In the genomic region with DNA sequence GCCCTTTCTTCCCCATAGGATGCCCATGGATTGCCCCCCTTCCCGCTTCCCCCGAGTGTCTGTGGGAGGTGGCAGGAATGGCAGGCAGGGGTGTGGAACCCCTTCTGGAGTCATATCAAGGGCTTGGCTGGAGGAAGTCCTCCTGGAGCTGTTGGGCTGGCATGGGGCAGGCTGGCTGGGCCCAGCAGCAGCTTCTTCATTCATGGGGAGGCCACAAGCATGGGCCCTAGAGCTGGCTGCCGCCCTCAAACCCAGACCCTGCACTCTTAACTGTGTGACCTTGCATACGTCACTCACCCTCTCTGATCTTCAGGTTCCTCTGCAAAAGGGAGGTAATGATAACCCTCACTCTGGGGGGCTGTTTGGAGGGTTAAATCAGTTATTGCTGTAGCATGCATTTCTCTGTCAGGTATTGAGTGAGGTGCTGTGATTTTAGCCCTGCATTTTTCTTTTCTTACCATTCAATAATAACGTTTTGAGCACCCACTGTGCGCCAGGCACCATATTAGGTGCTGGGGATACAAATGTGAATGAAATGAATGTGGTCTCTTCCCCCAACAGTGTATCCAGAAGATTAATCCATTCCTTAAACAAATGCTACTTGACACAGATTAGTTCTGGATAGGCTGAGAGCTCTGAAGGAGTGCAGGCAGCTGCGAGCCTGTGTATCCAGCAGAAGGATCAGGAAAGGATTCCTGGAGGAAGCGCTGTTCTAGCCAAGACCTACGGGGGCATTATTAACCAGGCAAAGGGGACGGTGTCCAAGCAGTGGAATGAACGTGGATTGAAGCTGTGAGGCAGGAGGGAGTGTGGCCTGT, we compare ENCODE assay signal across 13 cellular contexts. TPM values are rescaled to one million over a fixed set of nuclear protein-coding genes. Genes with fewer than 3 reads are reported as not detected.
"Had no signal": no experiment of that assay in that cellular context is flagged by ENCODE, and none has a peak within 500 bp of the region (broad histone marks: within the 10 kb centered on the region; RNA-seq: fewer than 3 reads in every experiment).

No MANE protein-coding gene starts in this region.

- H3K4me1 Mint-ChIP-seq: activated CD4-positive, alpha-beta T cell treated with anti-CD3 and anti-CD28 coated beads, Interleukin-2, amount 10 ng/mL, durations not matched to agents 24 days and 14 days; activated naive CD4-positive, alpha-beta T cell treated with anti-CD3 and anti-CD28 coated beads, Interleukin-2, amount 50 U/mL, for 24 hours had no signal

- H3K9me3 Mint-ChIP-seq: activated CD4-positive, alpha-beta T cell treated with anti-CD3 and anti-CD28 coated beads, Interleukin-2, amount 10 ng/mL, durations not matched to agents 24 days and 14 days; activated naive CD4-positive, alpha-beta T cell treated with anti-CD3 and anti-CD28 coated beads, Interleukin-2, amount 50 U/mL, for 24 hours; activated T-helper 2 cell treated with anti-CD3 and anti-CD28 coated beads, Interferon-gamma antibody, Interleukin-2, Interleukin-4, amounts not matched to agents 10 μg/mL and 5 μg/mL and 100 μg/mL, durations not matched to agents 14 hours and 24 hours and 36 hours; dendritic cell treated with granulocyte-macrophage colony-stimulating factor and Interleukin-4, amounts not matched to agents 40 ng/mL and 50 ng/mL, for 4 days; effector memory CD8-positive, alpha-beta T cell had no signal

- H3K27me3 Mint-ChIP-seq: activated CD4-positive, alpha-beta T cell treated with anti-CD3 and anti-CD28 coated beads, Interleukin-2, amount 10 ng/mL, durations not matched to agents 24 days and 14 days; activated naive CD4-positive, alpha-beta T cell treated with anti-CD3 and anti-CD28 coated beads, Interleukin-2, amount 50 U/mL, for 24 hours; dendritic cell treated with granulocyte-macrophage colony-stimulating factor and Interleukin-4, amounts not matched to agents 40 ng/mL and 50 ng/mL, for 4 days had no signal

- H3K4me3 Mint-ChIP-seq: activated CD4-positive, alpha-beta T cell treated with anti-CD3 and anti-CD28 coated beads, Interleukin-2, amount 10 ng/mL, durations not matched to agents 24 days and 14 days; activated naive CD4-positive, alpha-beta T cell treated with anti-CD3 and anti-CD28 coated beads, Interleukin-2, amount 50 U/mL, for 24 hours; dendritic cell treated with granulocyte-macrophage colony-stimulating factor and Interleukin-4, amounts not matched to agents 40 ng/mL and 50 ng/mL, for 4 days; effector memory CD8-positive, alpha-beta T cell had no signal

- DNase-seq: activated CD4-positive, alpha-beta T cell treated with anti-CD3 and anti-CD28 coated beads, Interleukin-2, amount 10 ng/mL, durations not matched to agents 24 days and 14 days; body of pancreas; effector memory CD8-positive, alpha-beta T cell; erythroblast; hypothalamus; right cardiac atrium; small intestine; T1000 had no signal

- ATAC-seq: body of pancreas; effector memory CD8-positive, alpha-beta T cell had no signal

- H3K36me3 Mint-ChIP-seq: activated naive CD4-positive, alpha-beta T cell treated with anti-CD3 and anti-CD28 coated beads, Interleukin-2, amount 50 U/mL, for 24 hours had no signal

- FAIRE-seq: small intestine had no signal

- H3K27ac Mint-ChIP-seq: activated CD4-positive, alpha-beta T cell treated with anti-CD3 and anti-CD28 coated beads, Interleukin-2, amount 10 ng/mL, durations not matched to agents 24 days and 14 days; activated naive CD4-positive, alpha-beta T cell treated with anti-CD3 and anti-CD28 coated beads, Interleukin-2, amount 50 U/mL, for 24 hours; activated T-helper 2 cell treated with anti-CD3 and anti-CD28 coated beads, Interferon-gamma antibody, Interleukin-2, Interleukin-4, amounts not matched to agents 10 μg/mL and 5 μg/mL and 100 μg/mL, durations not matched to agents 14 hours and 24 hours and 36 hours; dendritic cell treated with granulocyte-macrophage colony-stimulating factor and Interleukin-4, amounts not matched to agents 40 ng/mL and 50 ng/mL, for 4 days had no signal

RNA-seq across cellular contexts. Expression of gene PCSK9, which starts 9.3 kb away (rescaled TPM):
- total RNA-seq: activated CD4-positive, alpha-beta T cell treated with anti-CD3 and anti-CD28 coated beads, Interleukin-2, amount 10 ng/mL, durations not matched to agents 24 days and 14 days; right cardiac atrium had no signal

RNA-seq across cellular contexts. Expression of gene BSND, which starts 49.9 kb away (rescaled TPM):
- total RNA-seq: activated CD4-positive, alpha-beta T cell treated with anti-CD3 and anti-CD28 coated beads, Interleukin-2, amount 10 ng/mL, durations not matched to agents 24 days and 14 days; activated T-helper 2 cell treated with anti-CD3 and anti-CD28 coated beads, Interferon-gamma antibody, Interleukin-2, Interleukin-4, amounts not matched to agents 10 μg/mL and 5 μg/mL and 100 μg/mL, durations not matched to agents 14 hours and 24 hours and 36 hours; body of pancreas; lower leg skin; right cardiac atrium; urinary bladder had no signal
